13 cellular contexts compared by ENCODE assay signal in the genomic region with DNA sequence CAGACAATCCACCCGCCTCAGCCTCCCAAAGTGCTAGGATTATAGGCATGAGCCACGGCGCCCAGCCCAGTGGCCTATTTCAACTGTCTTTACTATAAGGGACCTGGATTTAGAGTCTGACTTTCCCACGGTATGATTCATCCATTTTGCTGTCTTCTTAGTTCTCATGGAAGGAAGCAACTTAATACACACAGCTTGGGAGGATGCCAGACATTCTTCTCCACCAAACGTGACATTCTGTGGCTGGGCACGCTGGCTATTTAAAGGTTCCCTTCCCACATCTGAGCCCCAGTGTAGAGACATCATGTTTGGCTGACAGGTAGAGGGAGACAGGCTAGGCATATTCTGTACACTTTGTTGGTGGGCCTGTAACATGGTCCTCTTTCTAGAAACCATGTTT. TPM values are rescaled to one million over a fixed set of nuclear protein-coding genes. Genes with fewer than 3 reads are reported as not detected.
DNase-seq lines count a peak whose midpoint lies in the region; ATAC-seq, FAIRE-seq and TF ChIP-seq lines count a peak whose summit lies in the region.
"Had no signal": no experiment of that assay in that cellular context is flagged by ENCODE, and none has a peak within 500 bp of the region (broad histone marks: within the 10 kb centered on the region; RNA-seq: fewer than 3 reads in every experiment).

No MANE protein-coding gene starts in this region.

- no peak overlapping the region for H3K4me3 ChIP-seq in body of pancreas
- H3K4me3 ChIP-seq: skin epidermis had no signal

- H3K9me3 ChIP-seq in body of pancreas, result peaks cover 0 to 6% (median 0%) of the 10 kb centered on the region in 3 donors

- H3K36me3 ChIP-seq in body of pancreas (replicated peaks in 1 of 2; ENCODE audit: insufficient read depth in 1 of 2, low read depth in 2 of 2), result no peaks in the 10 kb centered on the region

- ATAC-seq in body of pancreas (no peak), GM18520 (IDR thresholded peaks at IDR 0.05; ENCODE audit: unreplicated experiment) (no peak), HG03432 (IDR thresholded peaks at IDR 0.05; ENCODE audit: unreplicated experiment) (no peak), HG03520 (IDR thresholded peaks at IDR 0.05; ENCODE audit: unreplicated experiment) (no peak)
- ATAC-seq: stimulated activated naive CD8-positive, alpha-beta T cell treated with anti-CD3 and anti-CD28 coated beads, Interleukin-15, Interleukin-2, amounts not matched to agents 100 U/mL and 50 U/mL, for 24 hours had no signal

- H3K27ac ChIP-seq in body of pancreas, result no peak overlapping the region
- H3K27ac ChIP-seq: skin epidermis had no signal

- TF ChIP-seq CTCF in body of pancreas (IDR thresholded peaks at IDR 0.05), result no peak

- FAIRE-seq in HTR-8/SVneo (lab: Jason Lieb, UNC), result peak; percentile 49

- intact Hi-C loops in body of pancreas (cut with DNase I), result no loop called here

- H3K4me1 ChIP-seq in body of pancreas, result peaks cover 6% of the 10 kb centered on the region

- DNase-seq in AG08395 (ENCODE audit: low spot score) (peak; percentile 58), HTR-8/SVneo (ENCODE audit: insufficient read length, low spot score) (peak; percentile 88), body of pancreas (peak in 3 of 4 donors; percentile 9 to 46 (median 41)), iris pigment epithelial cell (ENCODE audit: low read depth) (peak; percentile 99), NCI-H82 treated with DMSO at 0.1 percent for 48 hours (lab: John Stamatoyannopoulos, UW; ENCODE audit: unreplicated experiment) (no peak)
- DNase-seq: activated CD4-positive, alpha-beta T cell treated with anti-CD3 and anti-CD28 coated beads, Interleukin-2, amount 50 U/mL, for 4 hours; aorta; CD4-positive, CD25-positive, alpha-beta regulatory T cell; stimulated activated naive CD8-positive, alpha-beta T cell treated with anti-CD3 and anti-CD28 coated beads, Interleukin-15, Interleukin-2, amounts not matched to agents 100 U/mL and 50 U/mL, for 24 hours had no signal

- WGBS in body of pancreas, 2 donors, result 50 to 65% methylated on average over 6 of the region's 6 CpGs

- no peaks in the 10 kb centered on the region for H3K27me3 ChIP-seq in body of pancreas

- TF ChIP-seq POLR2A in body of pancreas (IDR thresholded peaks at IDR 0.05), result no peak

RNA-seq across cellular contexts. Expression of a gene that starts 26.2 kb away (rescaled TPM):
- total RNA-seq in body of pancreas, result 1 to 10 TPM; 5.2 to 5.3 TPM

RNA-seq across cellular contexts. Expression of a gene that starts 39.9 kb away (rescaled TPM):
- total RNA-seq in body of pancreas, result 10 to 100 TPM; 30.1 to 36.9 TPM
